8 cellular contexts compared by ENCODE assay signal in genomic region chr7:1459930-1460756, GRCh38. TPM values are rescaled to one million over a fixed set of nuclear protein-coding genes. Genes with fewer than 3 reads are reported as not detected.
DNase-seq lines count a peak whose midpoint lies in the region; TF ChIP-seq lines count a peak whose summit lies in the region.

No MANE protein-coding gene starts in this region.

- TF ChIP-seq POLR2A in breast epithelium (IDR thresholded peaks at IDR 0.05) (no peak), lower leg skin (IDR thresholded peaks at IDR 0.05) (no peak)

- TF ChIP-seq CTCF in breast epithelium (IDR thresholded peaks at IDR 0.05) (no peak), lower leg skin (IDR thresholded peaks at IDR 0.05) (no peak), tibial artery (IDR thresholded peaks at IDR 0.05) (no peak)

- H3K9me3 ChIP-seq in CD4-positive, alpha-beta memory T cell (ENCODE audit: control insufficient read depth in 1 of 2, low read length in 2 of 2), result no peaks in the 10 kb centered on the region
- H3K9me3 ChIP-seq in HUES48 (ENCODE audit: control insufficient read depth, insufficient read depth, low read length) (no peaks in the 10 kb centered on the region), breast epithelium (no peaks in the 10 kb centered on the region), tibial artery (no peaks in the 10 kb centered on the region)

- no peaks in the 10 kb centered on the region for H3K27me3 Mint-ChIP-seq in CD4-positive, alpha-beta memory T cell

- H3K36me3 ChIP-seq in CD4-positive, alpha-beta memory T cell (ENCODE audit: insufficient read depth, low read length), result no peaks in the 10 kb centered on the region
- H3K36me3 ChIP-seq in HUES48 (ENCODE audit: control insufficient read depth, insufficient read depth, low read length) (no peaks in the 10 kb centered on the region), breast epithelium (no peaks in the 10 kb centered on the region), tibial artery (no peaks in the 10 kb centered on the region)

- peak in 1 of 5 donors; percentile 9 for DNase-seq in CD4-positive, alpha-beta memory T cell
- no peak for DNase-seq in breast epithelium (ENCODE audit: low spot score in 2 of 2)
- no peak for DNase-seq in lower leg skin (ENCODE audit: low spot score in 2 of 2)
- DNase-seq in tibial artery, result peak; percentile 46 to 77
- no peak for DNase-seq in amniotic stem cell (lab: John Stamatoyannopoulos, UW)
- DNase-seq in 8988T, result no peak
- DNase-seq in NCI-H2196 treated with DMSO at 0.1 percent for 48 hours (lab: John Stamatoyannopoulos, UW; ENCODE audit: unreplicated experiment), result no peak

- WGBS in lower leg skin, 2 donors, result 5% methylated on average over 20 to 26 of the region's 28 CpGs

- no peaks in the 10 kb centered on the region for H3K36me3 Mint-ChIP-seq in CD4-positive, alpha-beta memory T cell

- H3K9me3 Mint-ChIP-seq in CD4-positive, alpha-beta memory T cell, result no peaks in the 10 kb centered on the region

- POLR2A ChIA-PET in CD4-positive, alpha-beta memory T cell (lab: Charles Lee; ENCODE audit: partially characterized antibody), result interaction anchor here (1.6 kb wide), 1 partner anchor 894 kb away, joined by 4 read pairs; the partner anchor contains the start of gene EIF3B

- H3K27me3 ChIP-seq in CD4-positive, alpha-beta memory T cell (ENCODE audit: insufficient read depth, low read length), result no peaks in the 10 kb centered on the region
- H3K27me3 ChIP-seq in HUES48 (ENCODE audit: control insufficient read depth, insufficient read depth, low read length) (no peaks in the 10 kb centered on the region), breast epithelium (no peaks in the 10 kb centered on the region), tibial artery (no peaks in the 10 kb centered on the region)

- H3K27ac ChIP-seq in CD4-positive, alpha-beta memory T cell (ENCODE audit: low read depth, low read length), result peak overlapping the region; percentile 28
- H3K27ac ChIP-seq in HUES48 (ENCODE audit: low read depth, low read length) (no peak overlapping the region), breast epithelium (peak overlapping the region; percentile 81 to 82), tibial artery (peak overlapping the region; percentile 87 to 92)

- CTCF ChIA-PET in CD4-positive, alpha-beta memory T cell (lab: Charles Lee; ENCODE audit: partially characterized antibody), result interaction anchor here (3.5 kb wide), 1 partner anchor 14 kb away, joined by 15 read pairs; no protein-coding TSS in a partner anchor

- H3K4me3 ChIP-seq in CD4-positive, alpha-beta memory T cell (ENCODE audit: low read length in 2 of 2), result peak overlapping the region; percentile 73 to 75
- H3K4me3 ChIP-seq in HUES48 (ENCODE audit: low read depth, low read length) (peak overlapping the region; percentile 48), breast epithelium (peak overlapping the region; percentile 73 to 81 (median 81)), lower leg skin (ENCODE audit: low read depth, poor library complexity, severe bottlenecking) (peak overlapping the region; percentile 18), tibial artery (peak overlapping the region; percentile 86 to 88)

- H3K9ac ChIP-seq in HUES48 (ENCODE audit: low read depth, low read length), result no peak overlapping the region

- H3K4me1 ChIP-seq in CD4-positive, alpha-beta memory T cell (ENCODE audit: insufficient read depth, low read length), result peaks cover 28% of the 10 kb centered on the region
- peaks cover 3% of the 10 kb centered on the region; the same call in 1 of the 2 replicates for H3K4me1 ChIP-seq in HUES48 (ENCODE audit: control insufficient read depth, insufficient read depth, low read length)
- H3K4me1 ChIP-seq in breast epithelium, result peaks cover under 1 to 5% of the 10 kb centered on the region in 2 donors
- H3K4me1 ChIP-seq in tibial artery, result peaks cover 0 to 82% (median 63%) of the 10 kb centered on the region in 4 donors

- intact Hi-C loops in CD4-positive, alpha-beta memory T cell (cut with micrococcal nuclease), result loop anchor here (1.0 kb wide), 4 partner anchors 14 to 71 kb away; partner anchors contain the start of gene INTS1
- intact Hi-C loops in breast epithelium (cut with DNase I; ENCODE audit: low total_unique reads), result no loop called here
- intact Hi-C loops in lower leg skin (cut with DNase I; ENCODE audit: low total_unique reads), result no loop called here
- intact Hi-C loops in tibial artery (cut with DNase I; ENCODE audit: low total_unique reads), result loop anchor here (5.0 kb wide), 1 partner anchor 782 kb away; the partner anchor contains the start of genes MRM2 and NUDT1

- peak overlapping the region; percentile 65 to 86 (median 77) for H3K4me3 Mint-ChIP-seq in CD4-positive, alpha-beta memory T cell

- H3K4me1 Mint-ChIP-seq in CD4-positive, alpha-beta memory T cell, result peaks cover 9 to 38% (median 16%) of the 10 kb centered on the region in 4 donors

- H3K27ac Mint-ChIP-seq in CD4-positive, alpha-beta memory T cell, result peak overlapping the region; percentile 30 to 87 (median 63)

RNA-seq across cellular contexts. Expression of gene MICALL2, which starts 0.9 kb away (rescaled TPM):
- 1 to 10 TPM; 2.6 to 3.3 TPM for total RNA-seq in CD4-positive, alpha-beta memory T cell
- under 1 TPM in 1 of 2 donors, not detected in 1; 0.44 TPM for polyA plus RNA-seq in CD4-positive, alpha-beta memory T cell
- total RNA-seq in breast epithelium, result 10 to 100 TPM in 2 of 3 donors, 1 to 10 TPM in 1; 4.0 to 20.0 (median 15.8) TPM
- total RNA-seq in lower leg skin, result 10 to 100 TPM; 10.4 to 17.0 (median 14.0) TPM

RNA-seq across cellular contexts. Expression of gene INTS1, which starts 44.0 kb away (rescaled TPM):
- total RNA-seq in CD4-positive, alpha-beta memory T cell, result 100 to 1,000 TPM; 135 to 137 TPM
- 10 to 100 TPM in 1 of 2 donors, 1 to 10 TPM in 1; 6.0 to 29.2 TPM for polyA plus RNA-seq in CD4-positive, alpha-beta memory T cell
- 10 to 100 TPM; 27.5 to 32.1 (median 27.7) TPM for total RNA-seq in breast epithelium
- 10 to 100 TPM; 45.9 to 70.6 (median 60.3) TPM for total RNA-seq in lower leg skin

Comparison
In these comparisons a context has a peak if more than half of its experiments do, and no peak if none do; other contexts are left out.
1. DNase-seq: peak in tibial artery (2 of 2); none in breast epithelium (0 of 2), lower leg skin (0 of 2), amniotic stem cell (single experiment), 8988T (single experiment) and NCI-H2196 treated with DMSO at 0.1 percent for 48 hours (single experiment).
2. H3K4me3 ChIP-seq: peak in every context shown above with its lines; median percentile 87 in tibial artery; 81 in breast epithelium; 74 in CD4-positive, alpha-beta memory T cell; 48 in HUES48; 18 in lower leg skin.
3. intact Hi-C loops: an anchor here in CD4-positive, alpha-beta memory T cell (1.0 kb wide) and tibial artery (5.0 kb wide); none called in breast epithelium and lower leg skin.